ENCODE assay signal across 9 cellular contexts in the genomic region with DNA sequence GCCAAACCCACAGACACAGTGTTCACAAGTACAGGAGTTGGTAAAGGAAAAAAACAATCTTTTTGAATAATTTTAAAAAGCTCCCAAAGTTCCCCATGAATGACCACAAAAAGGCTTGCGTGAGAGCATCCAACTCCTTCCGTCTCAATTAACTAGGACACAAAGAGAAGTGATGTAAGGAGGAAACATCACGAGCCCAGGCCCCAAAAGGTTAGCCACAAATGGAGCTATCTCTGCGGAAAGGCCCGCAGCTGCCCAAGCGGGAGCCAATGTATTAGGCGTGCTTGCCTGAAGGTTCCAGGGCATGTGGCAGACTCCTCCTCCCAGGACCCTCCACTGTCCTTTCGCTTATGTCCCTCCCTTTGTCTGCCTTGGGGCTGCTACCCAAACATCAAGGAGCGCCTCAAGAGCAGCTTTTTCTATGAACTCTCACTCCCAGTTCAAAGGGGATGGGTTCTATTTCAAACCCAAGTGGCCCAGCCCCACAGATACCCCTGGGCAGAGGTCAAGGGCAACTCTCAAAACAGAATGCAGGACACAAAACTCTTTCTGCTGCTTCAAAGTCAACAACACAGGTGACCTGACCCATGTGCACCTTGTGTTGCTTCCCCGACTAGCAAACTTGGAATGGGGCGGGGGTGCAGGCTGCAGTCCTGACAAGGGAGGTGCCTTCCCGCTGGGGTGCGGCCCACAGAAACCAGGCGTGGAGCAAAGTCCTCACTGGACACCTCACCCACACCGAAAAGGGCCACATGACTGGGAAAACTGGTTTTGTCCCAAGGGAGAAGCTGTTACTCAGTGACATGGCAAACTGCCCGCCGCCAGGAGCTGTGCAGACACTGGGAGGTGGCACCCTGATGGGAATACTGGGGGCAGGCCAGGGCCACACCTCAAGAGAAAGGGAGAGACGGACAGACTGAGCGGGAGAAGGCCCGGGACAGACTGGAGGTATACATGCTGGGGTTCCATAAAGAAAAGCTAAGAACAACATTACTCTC. TPM values are rescaled to one million over a fixed set of nuclear protein-coding genes. Genes with fewer than 3 reads are reported as not detected.
DNase-seq lines count a peak whose midpoint lies in the region; ATAC-seq and TF ChIP-seq lines count a peak whose summit lies in the region.
"Had no signal": no experiment of that assay in that cellular context is flagged by ENCODE, and none has a peak within 500 bp of the region (broad histone marks: within the 10 kb centered on the region; RNA-seq: fewer than 3 reads in every experiment).

No MANE protein-coding gene starts in this region.

- ATAC-seq in GM18511 (IDR thresholded peaks at IDR 0.05; ENCODE audit: unreplicated experiment), result no peak
- ATAC-seq in GM19023 (IDR thresholded peaks at IDR 0.05; ENCODE audit: unreplicated experiment), result no peak

- WGBS in GM23248 (ENCODE audit: low coverage in 1 of 2, low lambda C conversion rate in 2 of 2, missing lambda C conversion rate in 2 of 2), 2 experiments, result 82 to 84% methylated on average over 20 of the region's 20 CpGs

- peak; percentile 48 for DNase-seq in GM23248
- DNase-seq in UCSD-AML1 (lab: John Stamatoyannopoulos, UW; ENCODE audit: unreplicated experiment), result peak; percentile 41
- peak; percentile 53 for DNase-seq in fibroblast of villous mesenchyme (ENCODE audit: low read depth)
- DNase-seq in retina, result peak; percentile 32
- DNase-seq in MG63, result no peak
- DNase-seq in stimulated activated CD4-positive, alpha-beta T cell treated with anti-CD3 and anti-CD28 coated beads, Interleukin-2, amount 100 ng/mL, for 48 hours, result no peak

- no peaks in the 10 kb centered on the region for H3F3A ChIP-seq in GM23248 (ENCODE audit: insufficient read depth)

- H3K27me3 ChIP-seq in GM23248 (replicated peaks; ENCODE audit: insufficient read depth) (no peaks in the 10 kb centered on the region), MG63 (no peaks in the 10 kb centered on the region)

- H4K20me1 ChIP-seq in GM23248 (ENCODE audit: insufficient read depth), result no peaks in the 10 kb centered on the region

- H3K27ac ChIP-seq in GM23248, result peak overlapping the region; percentile 23; the same call in 1 of the 2 replicates

- peaks cover 96% of the 10 kb centered on the region for H3K79me2 ChIP-seq in GM23248 (ENCODE audit: insufficient read depth)

- H3K4me3 ChIP-seq in GM23248, result no peak overlapping the region
- H3K4me3 ChIP-seq in fibroblast of villous mesenchyme (ENCODE audit: low read depth, low read length), result no peak overlapping the region
- H3K4me3 ChIP-seq in MG63, result no peak overlapping the region
- H3K4me3 ChIP-seq: HAP-1 had no signal

- no peaks in the 10 kb centered on the region for H3K9me3 ChIP-seq in GM23248 (ENCODE audit: low read depth)
- H3K9me3 ChIP-seq in MG63, result no peaks in the 10 kb centered on the region
- H3K9me3 ChIP-seq: HAP-1 had no signal

- no peak overlapping the region for H3K4me2 ChIP-seq in GM23248 (ENCODE audit: unreplicated experiment)

- TF ChIP-seq CTCF in fibroblast of villous mesenchyme (IDR thresholded peaks at IDR 0.05; ENCODE audit: insufficient read depth, low read depth, low read length), result no peak

- no peaks in the 10 kb centered on the region for H3K9me2 ChIP-seq in GM23248 (ENCODE audit: insufficient read depth)

- in situ Hi-C loops in GM23248 (cut with MboI), result no loop called here

- peak overlapping the region; percentile 28; the same call in 1 of the 2 replicates for H3K9ac ChIP-seq in GM23248

- peaks cover 10% of the 10 kb centered on the region; the same call in 1 of the 2 replicates for H3K4me1 ChIP-seq in GM23248 (ENCODE audit: insufficient read depth)
- H3K4me1 ChIP-seq: HAP-1 had no signal

- no peak overlapping the region for H2AFZ ChIP-seq in GM23248

- peaks cover 5% of the 10 kb centered on the region for H3K36me3 ChIP-seq in GM23248 (ENCODE audit: low read depth)
- H3K36me3 ChIP-seq in MG63, result peaks cover 79% of the 10 kb centered on the region

RNA-seq across cellular contexts. Expression of gene ZC3H4, which starts 17.6 kb away (rescaled TPM):
- 9.1 and 9.9 TPM in 2 replicates for total RNA-seq in GM23248 (2014; rRNA removed; shearing (Covaris generic))
- polyA plus RNA-seq in GM23248 (2016; fragmentation: Nextera tagmentation; extraction: Ambion mirVana), result 6.0 and 7.0 TPM in 2 replicates
- total RNA-seq in fibroblast of villous mesenchyme, result 16.0 and 16.8 TPM in 2 replicates
- 8.2 and 25.2 TPM in 2 replicates for total RNA-seq in MG63 (2014; rRNA removed; shearing (Covaris generic); ENCODE audit: low replicate concordance)

RNA-seq across cellular contexts. Expression of gene SAE1, which starts 34.6 kb away (rescaled TPM):
- 132 and 177 TPM in 2 replicates for total RNA-seq in GM23248 (2014; rRNA removed; shearing (Covaris generic))
- polyA plus RNA-seq in GM23248 (2016; fragmentation: Nextera tagmentation; extraction: Ambion mirVana), result 143 and 154 TPM in 2 replicates
- 155 and 160 TPM in 2 replicates for total RNA-seq in fibroblast of villous mesenchyme
- 389 and 411 TPM in 2 replicates for total RNA-seq in MG63 (2014; rRNA removed; shearing (Covaris generic); ENCODE audit: low replicate concordance)

RNA-seq across cellular contexts. Expression of gene TMEM160, which starts 47.6 kb away (rescaled TPM):
- total RNA-seq in GM23248 (2014; rRNA removed; shearing (Covaris generic)), result 21.7 and 23.8 TPM in 2 replicates
- polyA plus RNA-seq in GM23248 (2016; fragmentation: Nextera tagmentation; extraction: Ambion mirVana), result 57.8 and 64.1 TPM in 2 replicates
- total RNA-seq in fibroblast of villous mesenchyme, result 22.0 and 28.3 TPM in 2 replicates
- 81.9 and 94.5 TPM in 2 replicates for total RNA-seq in MG63 (2014; rRNA removed; shearing (Covaris generic); ENCODE audit: low replicate concordance)

Comparison
In these comparisons a context has a peak if more than half of its experiments do, and no peak if none do; other contexts are left out.
1. DNase-seq: peak in GM23248 (single experiment), UCSD-AML1 (single experiment), fibroblast of villous mesenchyme (single experiment) and retina (single experiment); none in MG63 (single experiment) and stimulated activated CD4-positive, alpha-beta T cell treated with anti-CD3 and anti-CD28 coated beads, Interleukin-2, amount 100 ng/mL, for 48 hours (0 of 2).